ENCODE assay signal across 10 cellular contexts in genomic region chr11:9210922-9211320, GRCh38. TPM values are rescaled to one million over a fixed set of nuclear protein-coding genes. Genes with fewer than 3 reads are reported as not detected.
A peak's percentile ranks its signal among the peaks of the same experiment; 100 is the strongest.
DNase-seq lines count a peak whose midpoint lies in the region; ATAC-seq, FAIRE-seq and TF ChIP-seq lines count a peak whose summit lies in the region.
"Had no signal": no experiment of that assay in that cellular context is flagged by ENCODE, and none has a peak within 500 bp of the region (broad histone marks: within the 10 kb centered on the region; RNA-seq: fewer than 3 reads in every experiment).

No MANE protein-coding gene starts in this region.

- FAIRE-seq in GM18507 (lab: Jason Lieb, UNC), result peak; percentile 75

- TF ChIP-seq CTCF in HEK293 (tag by site-specific recombination; IDR thresholded peaks at IDR 0.05), result no peak

- no peak overlapping the region for H3K4me3 Mint-ChIP-seq in T-helper 17 cell

- H3K27ac ChIP-seq in HEK293 (ENCODE audit: extremely low read depth, low read depth, low read length), result peak overlapping the region; percentile 7; the same call in 1 of the 2 replicates
- H3K27ac ChIP-seq in mesodermal cell (ENCODE audit: low read depth, low read length, severe bottlenecking), result peak overlapping the region; percentile 26
- H3K27ac ChIP-seq: suprapubic skin had no signal

- H3K27ac Mint-ChIP-seq in T-helper 17 cell, result peak overlapping the region; percentile 76

- POLR2A ChIA-PET in HEK293 (lab: Yijun Ruan, JAX), result interaction anchor here (0.5 to 1.3 kb wide), 3 partner anchors 19 to 54 kb away, joined by 3 to 8 read pairs (median 8); partner anchors contain the start of gene DENND5A

- H3K4me1 Mint-ChIP-seq in T-helper 17 cell, result peaks cover 36% of the 10 kb centered on the region

- peaks cover 5% of the 10 kb centered on the region for H3K36me3 Mint-ChIP-seq in T-helper 17 cell (ENCODE audit: low read depth)

- WGBS in mesodermal cell (ENCODE audit: insufficient coverage in 2 of 2), 2 experiments, result 100% methylated on average over 1 of the region's 1 CpG; no CpG with 5 or more reads in 1 of the 2 experiments

- peak; percentile 59 for ATAC-seq in T-helper 17 cell

- H3K4me3 ChIP-seq in HEK293 (ENCODE audit: low read depth, low read length) (no peak overlapping the region), mesodermal cell (ENCODE audit: extremely low read depth, insufficient read depth, low read length, poor library complexity, severe bottlenecking) (no peak overlapping the region)
- H3K4me3 ChIP-seq: lung, suprapubic skin had no signal

- H3K9me3 ChIP-seq in HEK293 (ENCODE audit: control insufficient read depth, insufficient read depth, low read depth, low read length), result no peaks in the 10 kb centered on the region
- no peaks in the 10 kb centered on the region for H3K9me3 ChIP-seq in T-helper 17 cell (ENCODE audit: control insufficient read depth, low read length, poor library complexity, severe bottlenecking)
- no peaks in the 10 kb centered on the region for H3K9me3 ChIP-seq in mesodermal cell (ENCODE audit: control insufficient read depth, low read length)
- H3K9me3 ChIP-seq: suprapubic skin had no signal

- H3K27me3 Mint-ChIP-seq in T-helper 17 cell, result no peaks in the 10 kb centered on the region

- H3K4me1 ChIP-seq in HEK293 (ENCODE audit: control insufficient read depth, insufficient read depth, low read length) (no peaks in the 10 kb centered on the region; the same call in 1 of the 2 replicates), mesodermal cell (ENCODE audit: control insufficient read depth, insufficient read depth, low read length, poor library complexity, severe bottlenecking) (peaks cover 26% of the 10 kb centered on the region)

- no peaks in the 10 kb centered on the region for H3K36me3 ChIP-seq in HEK293 (ENCODE audit: control insufficient read depth in 2 of 2, insufficient read depth in 1 of 2, low read length in 2 of 2)
- no peaks in the 10 kb centered on the region for H3K36me3 ChIP-seq in mesodermal cell (ENCODE audit: control insufficient read depth, insufficient read depth, low read length)
- H3K36me3 ChIP-seq: suprapubic skin had no signal

- DNase-seq in GM18507 (ENCODE audit: extremely low spot score, insufficient read length, low read depth), result no peak
- DNase-seq in T-helper 17 cell, result no peak
- DNase-seq in DMS53 treated with DMSO at 0.1 percent for 48 hours (lab: John Stamatoyannopoulos, UW; ENCODE audit: unreplicated experiment), result no peak
- no peak for DNase-seq in NCI-H146 (lab: John Stamatoyannopoulos, UW)
- DNase-seq in DMS 273 (lab: John Stamatoyannopoulos, UW; ENCODE audit: unreplicated experiment), result no peak
- DNase-seq: anterior cingulate cortex had no signal

- CTCF ChIA-PET in HEK293 (lab: Yijun Ruan, JAX), result interaction anchor here (0.8 kb wide), 1 partner anchor 14 kb away, joined by 5 read pairs; no protein-coding TSS in a partner anchor

TF ChIP-seq in HEK293, 187 proteins besides CTCF, POLR2A, EP300 and RAD21:
- TF ChIP-seq KLF17 (tag by site-specific recombination; IDR thresholded peaks at IDR 0.05) (no peak), ZSCAN23 (tag by site-specific recombination; IDR thresholded peaks at IDR 0.05) (no peak), PRDM1 (tag by site-specific recombination; IDR thresholded peaks at IDR 0.05) (peak; percentile 75), PRDM6 (tag by site-specific recombination; IDR thresholded peaks at IDR 0.05) (peak; percentile 61; the same call in 1 of the 2 replicates)

RNA-seq across cellular contexts. Expression of gene DENND5A, which starts 54.2 kb away (rescaled TPM):
- total RNA-seq in T-helper 17 cell, result 10 to 100 TPM; 66.3 to 96.5 TPM
- polyA plus RNA-seq in mesodermal cell (2013, experiment 1 of 2), result 120 TPM
- polyA plus RNA-seq in mesodermal cell (2013, experiment 2 of 2), result 106 TPM
